ENCODE assay signal across 25 cellular contexts in the genomic region with DNA sequence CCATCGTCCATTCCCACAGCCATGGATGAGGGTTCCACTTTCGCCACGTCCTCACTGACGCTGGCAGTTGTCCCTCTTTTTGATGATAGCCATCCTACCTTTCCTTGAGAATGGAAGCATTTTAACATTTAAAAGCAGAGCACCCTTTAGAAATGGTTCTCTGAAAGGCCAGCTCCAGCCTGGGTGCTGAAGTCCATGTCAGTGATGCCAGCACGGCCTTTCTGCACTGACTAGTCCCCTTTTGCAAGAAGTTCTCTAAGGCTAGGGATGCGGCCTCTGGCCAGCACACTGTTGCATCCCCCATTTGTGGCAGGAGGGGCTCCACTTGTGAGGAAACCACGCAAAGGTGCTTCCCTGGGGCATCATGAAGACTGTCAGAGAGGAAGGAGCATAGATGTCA.
"Had no signal": no experiment of that assay in that cellular context is flagged by ENCODE, and none has a peak within 500 bp of the region (broad histone marks: within the 10 kb centered on the region; RNA-seq: fewer than 3 reads in every experiment).

No MANE protein-coding gene starts in this region.

- H3K9me3 ChIP-seq: adrenal gland, breast epithelium, Peyer's patch, SJCRH30, SK-N-SH had no signal

- ATAC-seq: activated CD4-positive, CD25-positive, alpha-beta regulatory T cell treated with anti-CD3 and anti-CD28 coated beads, Interleukin-2, amount 50 U/mL, for 24 hours; activated CD8-positive, alpha-beta T cell treated with anti-CD3 and anti-CD28 coated beads for 36 hours; activated T-cell treated with anti-CD3 and anti-CD28 coated beads, Interleukin-2, amount 50 U/mL, for 4 hours; K562 had no signal

- H3K4me1 ChIP-seq: adrenal gland, breast epithelium, Peyer's patch, SJCRH30 had no signal

- H3K4me3 ChIP-seq: adrenal gland, breast epithelium, K562, Peyer's patch, SJCRH30 had no signal

- H3K27me3 ChIP-seq: adrenal gland, breast epithelium, Peyer's patch, SJCRH30 had no signal

- DNase-seq: activated CD4-positive, alpha-beta T cell treated with anti-CD3 and anti-CD28 coated beads for 4 hours; activated CD8-positive, alpha-beta T cell treated with anti-CD3 and anti-CD28 coated beads for 36 hours; activated effector memory CD4-positive, alpha-beta T cell treated with anti-CD3 and anti-CD28 coated beads, Interleukin-2, amount 50 U/mL, for 16 hours; activated naive CD4-positive, alpha-beta T cell treated with anti-CD3 and anti-CD28 coated beads, Interleukin-2, amount 10 ng/mL, durations not matched to agents 7 days and 5 days; activated naive CD8-positive, alpha-beta T cell treated with anti-CD3 and anti-CD28 coated beads for 36 hours; activated T-cell treated with anti-CD3 and anti-CD28 coated beads, Interleukin-2, amount 50 U/mL, for 4 hours; adrenal gland; anterior cingulate cortex; central memory CD4-positive, alpha-beta T cell; Karpas-422; NCI-H1105 treated with DMSO at 0.1 percent for 48 hours; NCI-H1436 treated with DMSO at 0.1 percent for 48 hours; NCI-H187 treated with DMSO at 0.1 percent for 48 hours; NCI-H2081 treated with DMSO at 0.1 percent for 48 hours; NCI-H446; NCI-H524; Right ventricle myocardium superior; SJCRH30; SK-N-SH; T-helper 1 cell had no signal

- H3K27ac ChIP-seq: adrenal gland, breast epithelium, Peyer's patch, RWPE1, SJCRH30 had no signal

- H3K36me3 ChIP-seq: adrenal gland, breast epithelium had no signal
